Comparison of ENCODE assay signal across 11 cellular contexts in genomic region chr3:128217702-128218475, GRCh38.
A peak's percentile ranks its signal among the peaks of the same experiment; 100 is the strongest.
DNase-seq lines count a peak whose midpoint lies in the region; ATAC-seq and TF ChIP-seq lines count a peak whose summit lies in the region.
"Had no signal": no experiment of that assay in that cellular context is flagged by ENCODE, and none has a peak within 500 bp of the region (broad histone marks: within the 10 kb centered on the region; RNA-seq: fewer than 3 reads in every experiment).

No MANE protein-coding gene starts in this region.

- in situ Hi-C loops in IMR-90 (cut with MboI; ENCODE audit: low sequenced_read_pairs): no loop called here

- H2AK5ac ChIP-seq in IMR-90 (ENCODE audit: low read depth, low read length): no peak overlapping the region; the same call in 1 of the 2 replicates

- CTCF ChIA-PET in IMR-90 (lab: Yijun Ruan, JAX): interaction anchor here (1.2 kb wide), 1 partner anchor 105 kb away, joined by 4 read pairs; no protein-coding TSS in a partner anchor

- TF ChIP-seq RAD21 in IMR-90 (IDR thresholded peaks at IDR 0.05; ENCODE audit: low read length): no peak

- H2BK15ac ChIP-seq in IMR-90 (ENCODE audit: low read depth, low read length): no peak overlapping the region

- peaks cover 28% of the 10 kb centered on the region for H3K9me1 ChIP-seq in IMR-90 (ENCODE audit: insufficient read depth, low read length)

- peaks cover 2% of the 10 kb centered on the region; the same call in 1 of the 2 replicates for H3K9me3 ChIP-seq in IMR-90 (ENCODE audit: control insufficient read depth, insufficient read depth, low read length)

- 0 out of 2 replicates have a peak overlapping the region, but pooled peaks have one; percentile 6 for H3K23ac ChIP-seq in IMR-90 (ENCODE audit: low read depth, low read length)

- peak overlapping the region; percentile 45 for H3K4ac ChIP-seq in IMR-90 (ENCODE audit: low read depth, low read length)

- peak overlapping the region in 1 of 2 experiments; percentile 34; a peak in 2 of 4 replicates for H4K8ac ChIP-seq in IMR-90 (ENCODE audit: low read depth in 2 of 2, low read length in 2 of 2)

- H2AK9ac ChIP-seq in IMR-90 (replicated peaks; ENCODE audit: low read depth, low read length, poor library complexity): no peak overlapping the region

- 25% methylated on average over 2 of the region's 5 CpGs; no CpG with 5 or more reads in 1 of the 2 experiments for WGBS in IMR-90 (ENCODE audit: extremely low coverage in 2 of 2, insufficient read length in 1 of 2), 2 experiments

- DNase-seq in activated CD4-positive, alpha-beta T cell treated with anti-CD3 and anti-CD28 coated beads, Interleukin-2, amount 10 ng/mL, durations not matched to agents 24 days and 14 days: no peak
- no peak for DNase-seq in activated CD4-positive, alpha-beta T cell treated with anti-CD3 and anti-CD28 coated beads, Interleukin-2, amount 50 U/mL, for 4 hours
- DNase-seq in IMR-90: peak; percentile 79
- peak; percentile 39 for DNase-seq in skeletal muscle cell (ENCODE audit: low read depth)
- no peak for DNase-seq in nucleus accumbens (lab: John Stamatoyannopoulos, UW)
- no peak for DNase-seq in SHP77 (lab: John Stamatoyannopoulos, UW)
- DNase-seq: BE2C, cortex of kidney had no signal

- peak overlapping the region; percentile 5; the same call in 1 of the 2 replicates for H3K18ac ChIP-seq in IMR-90 (ENCODE audit: low read depth, low read length)

- TF ChIP-seq CTCF in IMR-90 (conservative IDR thresholded peaks at IDR 0.05; ENCODE audit: low read depth, low read length): no peak

- no peak overlapping the region for H2AFZ ChIP-seq in IMR-90 (replicated peaks; ENCODE audit: low read length, poor library complexity)

- peaks cover 8% of the 10 kb centered on the region for H3K9me3 Mint-ChIP-seq in activated CD4-positive, alpha-beta T cell treated with anti-CD3 and anti-CD28 coated beads, Interleukin-2, amount 10 ng/mL, durations not matched to agents 24 days and 14 days
- H3K9me3 Mint-ChIP-seq in activated naive CD8-positive, alpha-beta T cell (ENCODE audit: low read depth): no peaks in the 10 kb centered on the region

- intact Hi-C loops in activated CD4-positive, alpha-beta T cell treated with anti-CD3 and anti-CD28 coated beads, Interleukin-2, amount 10 ng/mL, durations not matched to agents 24 days and 14 days (cut with micrococcal nuclease): no loop called here
- intact Hi-C loops in IMR-90 (cut with micrococcal nuclease): no loop called here

- peak overlapping the region; percentile 44; the same call in 1 of the 2 replicates for H3K27ac ChIP-seq in IMR-90 (ENCODE audit: insufficient read depth, low read length)

- no peaks in the 10 kb centered on the region for H3K27me3 Mint-ChIP-seq in activated CD4-positive, alpha-beta T cell treated with anti-CD3 and anti-CD28 coated beads, Interleukin-2, amount 10 ng/mL, durations not matched to agents 24 days and 14 days
- H3K27me3 Mint-ChIP-seq in activated naive CD8-positive, alpha-beta T cell: no peaks in the 10 kb centered on the region
- H3K27me3 Mint-ChIP-seq: IgD-negative memory B cell had no signal

- dilution Hi-C loops in IMR-90 (cut with HindIII; ENCODE audit: low sequenced_read_pairs, unreplicated experiment): no loop called here

- no peaks in the 10 kb centered on the region for H3K27me3 ChIP-seq in IMR-90 (ENCODE audit: control insufficient read depth, insufficient read depth, low read length)
- H3K27me3 ChIP-seq: BE2C had no signal

- H3K56ac ChIP-seq in IMR-90 (ENCODE audit: extremely low read depth, insufficient read depth, low read length): no peak overlapping the region

- TF ChIP-seq POLR2A in IMR-90 (IDR thresholded peaks at IDR 0.05; ENCODE audit: low read depth, low read length): no peak

- H3K4me3 ChIP-seq in IMR-90 (ENCODE audit: insufficient read depth, low read depth, low read length) (no peak overlapping the region), skeletal muscle cell (ENCODE audit: low read depth, low read length) (no peak overlapping the region)

- peak overlapping the region; percentile 3; the same call in 1 of the 2 replicates for H2BK20ac ChIP-seq in IMR-90 (ENCODE audit: low read depth, low read length)

- H3K4me2 ChIP-seq in IMR-90 (ENCODE audit: low read depth, low read length): peak overlapping the region; percentile 15

- H2BK5ac ChIP-seq in IMR-90 (ENCODE audit: low read depth, low read length, poor library complexity, severe bottlenecking): no peak overlapping the region

- POLR2A ChIA-PET in IMR-90 (lab: Charles Lee; ENCODE audit: unreplicated experiment): no interaction called here

- peak overlapping the region; percentile 6 for H3K27ac Mint-ChIP-seq in activated CD4-positive, alpha-beta T cell treated with anti-CD3 and anti-CD28 coated beads, Interleukin-2, amount 10 ng/mL, durations not matched to agents 24 days and 14 days
- H3K27ac Mint-ChIP-seq in activated naive CD8-positive, alpha-beta T cell: peak overlapping the region; percentile 22

- H2BK120ac ChIP-seq in IMR-90 (ENCODE audit: low read depth, low read length): peak overlapping the region; percentile 5

- peak; percentile 82 for ATAC-seq in IMR-90 (ENCODE audit: low read depth)
- ATAC-seq in HG02938 (IDR thresholded peaks at IDR 0.05; ENCODE audit: unreplicated experiment): no peak

- peaks cover 12% of the 10 kb centered on the region; the same call in 1 of the 2 replicates for H4K20me1 ChIP-seq in IMR-90 (ENCODE audit: insufficient read depth, low read length)

- peaks cover 6 to 25% of the 10 kb centered on the region in 2 experiments for H3K79me1 ChIP-seq in IMR-90 (ENCODE audit: low read depth in 1 of 2, low read length in 2 of 2)

- peaks cover 15% of the 10 kb centered on the region for H3K36me3 Mint-ChIP-seq in activated CD4-positive, alpha-beta T cell treated with anti-CD3 and anti-CD28 coated beads, Interleukin-2, amount 10 ng/mL, durations not matched to agents 24 days and 14 days (ENCODE audit: low read depth)
- peaks cover 27% of the 10 kb centered on the region for H3K36me3 Mint-ChIP-seq in activated naive CD8-positive, alpha-beta T cell

- H4K5ac ChIP-seq in IMR-90 (ENCODE audit: low read depth, low read length): no peak overlapping the region; the same call in 1 of the 2 replicates

- H4K91ac ChIP-seq in IMR-90 (ENCODE audit: insufficient read depth, low read depth, low read length): no peak overlapping the region; the same call in 1 of the 2 replicates

- H3K4me3 Mint-ChIP-seq in activated CD4-positive, alpha-beta T cell treated with anti-CD3 and anti-CD28 coated beads, Interleukin-2, amount 10 ng/mL, durations not matched to agents 24 days and 14 days: no peak overlapping the region
- no peak overlapping the region for H3K4me3 Mint-ChIP-seq in activated naive CD8-positive, alpha-beta T cell
- H3K4me3 Mint-ChIP-seq: IgD-negative memory B cell had no signal

- H3K14ac ChIP-seq in IMR-90 (replicated peaks; ENCODE audit: low read depth, low read length): peak overlapping the region; percentile 16; the same call in 1 of the 2 replicates

- no peaks in the 10 kb centered on the region for H3K36me3 ChIP-seq in IMR-90 (ENCODE audit: control insufficient read depth, insufficient read depth, low read length)
- H3K36me3 ChIP-seq: BE2C had no signal

- peaks cover 7% of the 10 kb centered on the region for H3K4me1 Mint-ChIP-seq in activated CD4-positive, alpha-beta T cell treated with anti-CD3 and anti-CD28 coated beads, Interleukin-2, amount 10 ng/mL, durations not matched to agents 24 days and 14 days
- peaks cover 5% of the 10 kb centered on the region for H3K4me1 Mint-ChIP-seq in activated naive CD8-positive, alpha-beta T cell (ENCODE audit: low read depth)

- BruUV-seq in IMR-90 (replicated peaks; lab: Mats Ljungman, UMichigan): no TSS peak

- H3K4me1 ChIP-seq in IMR-90 (ENCODE audit: control insufficient read depth, insufficient read depth, low read length): peaks cover 22% of the 10 kb centered on the region

- H3K9ac ChIP-seq in IMR-90 (ENCODE audit: low read depth, low read length): no peak overlapping the region

TF ChIP-seq in IMR-90, 13 proteins besides CTCF, POLR2A, EP300 and RAD21:
- TF ChIP-seq MXI1 (IDR thresholded peaks at IDR 0.05; ENCODE audit: borderline replicate concordance, low read depth, low read length) (no peak), CHD1 (IDR thresholded peaks at IDR 0.05; ENCODE audit: low read depth, low read length) (no peak), CEBPB (IDR thresholded peaks at IDR 0.05; ENCODE audit: low read depth, low read length) (peak; percentile 36; the same call in 1 of the 2 replicates), MAFK (IDR thresholded peaks at IDR 0.05; ENCODE audit: low read depth, low read length) (no peak), BHLHE40 (IDR thresholded peaks at IDR 0.05; ENCODE audit: low read depth, low read length) (no peak), FOS (IDR thresholded peaks at IDR 0.05; ENCODE audit: low read depth, low read length) (no peak)
TF ChIP-seq in IMR-90: peak in this region for 1.

Comparison
In these comparisons a context has a peak if more than half of its experiments do, and no peak if none do; other contexts are left out.
1. DNase-seq: peak in IMR-90 (single experiment) and skeletal muscle cell (single experiment); none in activated CD4-positive, alpha-beta T cell treated with anti-CD3 and anti-CD28 coated beads, Interleukin-2, amount 10 ng/mL, durations not matched to agents 24 days and 14 days (single experiment), activated CD4-positive, alpha-beta T cell treated with anti-CD3 and anti-CD28 coated beads, Interleukin-2, amount 50 U/mL, for 4 hours (0 of 2), nucleus accumbens (0 of 56) and SHP77 (0 of 2).